Comparison of ENCODE assay signal across 9 cellular contexts in genomic region chr17:41738077-41738800, GRCh38. TPM values are rescaled to one million over a fixed set of nuclear protein-coding genes. Genes with fewer than 3 reads are reported as not detected.
DNase-seq lines count a peak whose midpoint lies in the region; ATAC-seq and TF ChIP-seq lines count a peak whose summit lies in the region.
"Had no signal": no experiment of that assay in that cellular context is flagged by ENCODE, and none has a peak within 500 bp of the region (broad histone marks: within the 10 kb centered on the region; RNA-seq: fewer than 3 reads in every experiment).

No MANE protein-coding gene starts in this region.

- H3K9me3 ChIP-seq in DND-41 (ENCODE audit: insufficient read depth, low read length, severe bottlenecking) = no peaks in the 10 kb centered on the region

- 0 out of 2 replicates have a peak overlapping the region, but pooled peaks have one; percentile 1 for H3K4me2 ChIP-seq in DND-41 (ENCODE audit: insufficient read depth, low read length)

- H3K27me3 ChIP-seq in DND-41 (ENCODE audit: insufficient read depth, low read length, poor library complexity) = no peaks in the 10 kb centered on the region

- H3K27ac ChIP-seq in DND-41 (ENCODE audit: low read length) = no peak overlapping the region

- ATAC-seq in DND-41 (ENCODE audit: insufficient read depth, low read depth) (peak; percentile 97), HG03520 (IDR thresholded peaks at IDR 0.05; ENCODE audit: unreplicated experiment) (peak; percentile 53), HG03469 (IDR thresholded peaks at IDR 0.05; ENCODE audit: unreplicated experiment) (no peak)

- peak; percentile 99 for TF ChIP-seq CTCF in DND-41 (IDR thresholded peaks at IDR 0.05; ENCODE audit: borderline replicate concordance, extremely low read depth, low read length, poor library complexity, severe bottlenecking)

- H3K9ac ChIP-seq in DND-41 (ENCODE audit: low read depth, low read length) = peak overlapping the region; percentile 31

- no peaks in the 10 kb centered on the region for H3K36me3 ChIP-seq in DND-41 (ENCODE audit: insufficient read depth, low read length)

- no peaks in the 10 kb centered on the region for H3K79me2 ChIP-seq in DND-41 (ENCODE audit: insufficient read depth, low read length)

- DNase-seq in DND-41 (peak; percentile 82), NCI-H82 (lab: John Stamatoyannopoulos, UW) (peak; percentile 93), ecto neural progenitor cell (ENCODE audit: low spot score) (peak; percentile 96), lung microvascular endothelial cell (ENCODE audit: low read depth in 2 of 2) (peak; percentile 71 to 87)
- DNase-seq in activated CD4-positive, alpha-beta T cell treated with anti-CD3 and anti-CD28 coated beads, Interleukin-2, amount 50 U/mL, for 48 hours = peak; percentile 82 to 88
- DNase-seq in stimulated activated CD8-positive, alpha-beta memory T cell treated with anti-CD3 and anti-CD28 coated beads, Interleukin-12 subunit alpha, Interleukin-12 subunit beta, amount 100 ng/mL, for 1 hour (ENCODE audit: low read depth) = peak; percentile 53

- no peaks in the 10 kb centered on the region for H4K20me1 ChIP-seq in DND-41 (ENCODE audit: insufficient read depth, low read length)

- H3K4me1 ChIP-seq in DND-41 (ENCODE audit: insufficient read depth, low read length) = peaks cover 7% of the 10 kb centered on the region

- no peak overlapping the region for H3K4me3 ChIP-seq in DND-41 (ENCODE audit: low read depth in 1 of 2, low read length in 2 of 2)

- H2AFZ ChIP-seq in DND-41 (ENCODE audit: low read depth, low read length) = peak overlapping the region; percentile 97

RNA-seq across cellular contexts. Expression of gene HAP1, which starts 3.8 kb away (rescaled TPM):
- total RNA-seq in lung microvascular endothelial cell = under 0.01 and 0.20 TPM in 2 replicates
- total RNA-seq: mononuclear cell had no signal

RNA-seq across cellular contexts. Expression of gene GAST, which starts 26.1 kb away (rescaled TPM):
- total RNA-seq in lung microvascular endothelial cell = not detected in 2 replicates
- total RNA-seq: mononuclear cell had no signal

RNA-seq across cellular contexts. Expression of gene JUP, which starts 48.3 kb away (rescaled TPM):
- total RNA-seq in lung microvascular endothelial cell = 216 and 333 TPM in 2 replicates

RNA-seq across cellular contexts. Expression of gene EIF1, which starts 49.6 kb away (rescaled TPM):
- total RNA-seq in lung microvascular endothelial cell = 41.2 and 82.5 TPM in 2 replicates
